1 cellular context compared by ENCODE assay signal in the genomic region with DNA sequence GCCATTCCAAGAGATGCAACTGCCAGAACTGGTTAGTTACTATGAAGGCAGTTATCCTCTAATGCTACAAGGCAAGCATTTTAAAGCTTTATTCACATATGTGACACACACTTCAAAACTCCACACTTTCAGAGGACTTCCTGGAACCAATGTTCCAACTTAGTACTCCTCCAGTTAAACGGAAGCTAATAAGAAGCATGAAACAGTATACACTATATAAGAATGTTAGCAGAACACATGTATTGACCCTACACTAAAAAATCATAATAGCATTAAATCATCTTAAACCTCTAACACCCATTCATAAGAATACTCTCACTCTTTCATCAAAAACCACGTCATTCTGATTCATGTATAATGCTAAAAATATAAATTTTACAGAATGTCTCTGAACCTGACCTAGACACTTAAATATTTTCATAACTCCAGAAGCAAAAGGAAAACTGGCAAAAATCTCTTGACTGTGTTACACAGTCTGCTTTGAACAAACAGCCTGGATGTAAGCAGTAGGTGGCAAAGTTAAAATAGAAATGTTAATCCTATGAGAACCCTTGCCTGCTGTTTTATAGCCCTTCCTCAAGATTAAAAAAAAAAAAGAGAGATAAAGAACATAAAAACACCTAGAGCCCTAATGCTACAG.
TF ChIP-seq lines count a peak whose summit lies in the region.

No MANE protein-coding gene starts in this region.

TF ChIP-seq in HEK293, 187 proteins besides CTCF, POLR2A, EP300 and RAD21 (continued from another document):
- TF ChIP-seq ZBTB8A (tag by site-specific recombination; IDR thresholded peaks at IDR 0.05) (0 out of 2 replicates have a peak, but pooled peaks have one; percentile 23), ZNF629 (tag by site-specific recombination; IDR thresholded peaks at IDR 0.05) (peak; percentile 26; the same call in 1 of the 2 replicates), ZNF18 (tag by site-specific recombination; IDR thresholded peaks at IDR 0.05) (0 out of 2 replicates have a peak, but pooled peaks have one; percentile 13), BCL11B (tag by site-specific recombination; IDR thresholded peaks at IDR 0.05; ENCODE audit: low read depth) (peak; percentile 84), GLIS1 (tag by site-specific recombination; IDR thresholded peaks at IDR 0.05) (peak; percentile 21; the same call in 1 of the 2 replicates), OSR2 (tag by site-specific recombination; IDR thresholded peaks at IDR 0.05) (peak; percentile 83), ZNF280C (tag by site-specific recombination; IDR thresholded peaks at IDR 0.05) (no peak), HOXD13 (CRISPR knock-in tag; IDR thresholded peaks at IDR 0.05; ENCODE audit: borderline replicate concordance) (0 out of 2 replicates have a peak, but pooled peaks have one; percentile 44), ZNF416 (tag by site-specific recombination; IDR thresholded peaks at IDR 0.05) (no peak), ZNF76 (tag by site-specific recombination; IDR thresholded peaks at IDR 0.05; ENCODE audit: borderline replicate concordance, low read depth) (no peak), ZNF701 (tag by site-specific recombination; IDR thresholded peaks at IDR 0.05) (no peak), ZNF324 (tag by site-specific recombination; IDR thresholded peaks at IDR 0.05) (no peak), ZBTB11 (tag by site-specific recombination; conservative IDR thresholded peaks at IDR 0.05; ENCODE audit: low read depth) (no peak), ZNF843 (tag by site-specific recombination; IDR thresholded peaks at IDR 0.05) (peak; percentile 90), ZNF37A (tag by site-specific recombination; IDR thresholded peaks at IDR 0.05) (no peak), INSM2 (tag by site-specific recombination; IDR thresholded peaks at IDR 0.05) (no peak), GLI2 (tag by site-specific recombination; IDR thresholded peaks at IDR 0.05; ENCODE audit: borderline replicate concordance, low read depth) (0 out of 2 replicates have a peak, but pooled peaks have one; percentile 32), ZNF184 (tag by site-specific recombination; IDR thresholded peaks at IDR 0.05) (peak; percentile 78; the same call in 1 of the 2 replicates), ZNF529 (tag by site-specific recombination; IDR thresholded peaks at IDR 0.05; ENCODE audit: insufficient replicate concordance) (no peak), FEZF1 (tag by site-specific recombination; IDR thresholded peaks at IDR 0.05) (peak; percentile 88), ZNF561 (tag by site-specific recombination; IDR thresholded peaks at IDR 0.05; ENCODE audit: borderline replicate concordance) (0 out of 2 replicates have a peak, but pooled peaks have one; percentile 41), ZNF202 (tag by site-specific recombination; IDR thresholded peaks at IDR 0.05; ENCODE audit: borderline replicate concordance) (no peak)
- TF ChIP-seq, protein P1, sequence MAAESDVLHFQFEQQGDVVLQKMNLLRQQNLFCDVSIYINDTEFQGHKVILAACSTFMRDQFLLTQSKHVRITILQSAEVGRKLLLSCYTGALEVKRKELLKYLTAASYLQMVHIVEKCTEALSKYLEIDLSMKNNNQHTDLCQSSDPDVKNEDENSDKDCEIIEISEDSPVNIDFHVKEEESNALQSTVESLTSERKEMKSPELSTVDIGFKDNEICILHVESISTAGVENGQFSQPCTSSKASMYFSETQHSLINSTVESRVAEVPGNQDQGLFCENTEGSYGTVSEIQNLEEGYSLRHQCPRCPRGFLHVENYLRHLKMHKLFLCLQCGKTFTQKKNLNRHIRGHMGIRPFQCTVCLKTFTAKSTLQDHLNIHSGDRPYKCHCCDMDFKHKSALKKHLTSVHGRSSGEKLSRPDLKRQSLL (tag by site-specific recombination; IDR thresholded peaks at IDR 0.05), result peak; percentile 93
- TF ChIP-seq, protein P2, sequence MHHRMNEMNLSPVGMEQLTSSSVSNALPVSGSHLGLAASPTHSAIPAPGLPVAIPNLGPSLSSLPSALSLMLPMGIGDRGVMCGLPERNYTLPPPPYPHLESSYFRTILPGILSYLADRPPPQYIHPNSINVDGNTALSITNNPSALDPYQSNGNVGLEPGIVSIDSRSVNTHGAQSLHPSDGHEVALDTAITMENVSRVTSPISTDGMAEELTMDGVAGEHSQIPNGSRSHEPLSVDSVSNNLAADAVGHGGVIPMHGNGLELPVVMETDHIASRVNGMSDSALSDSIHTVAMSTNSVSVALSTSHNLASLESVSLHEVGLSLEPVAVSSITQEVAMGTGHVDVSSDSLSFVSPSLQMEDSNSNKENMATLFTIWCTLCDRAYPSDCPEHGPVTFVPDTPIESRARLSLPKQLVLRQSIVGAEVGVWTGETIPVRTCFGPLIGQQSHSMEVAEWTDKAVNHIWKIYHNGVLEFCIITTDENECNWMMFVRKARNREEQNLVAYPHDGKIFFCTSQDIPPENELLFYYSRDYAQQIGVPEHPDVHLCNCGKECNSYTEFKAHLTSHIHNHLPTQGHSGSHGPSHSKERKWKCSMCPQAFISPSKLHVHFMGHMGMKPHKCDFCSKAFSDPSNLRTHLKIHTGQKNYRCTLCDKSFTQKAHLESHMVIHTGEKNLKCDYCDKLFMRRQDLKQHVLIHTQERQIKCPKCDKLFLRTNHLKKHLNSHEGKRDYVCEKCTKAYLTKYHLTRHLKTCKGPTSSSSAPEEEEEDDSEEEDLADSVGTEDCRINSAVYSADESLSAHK (tag by site-specific recombination; IDR thresholded peaks at IDR 0.05), result peak; percentile 67
- TF ChIP-seq, protein P3, sequence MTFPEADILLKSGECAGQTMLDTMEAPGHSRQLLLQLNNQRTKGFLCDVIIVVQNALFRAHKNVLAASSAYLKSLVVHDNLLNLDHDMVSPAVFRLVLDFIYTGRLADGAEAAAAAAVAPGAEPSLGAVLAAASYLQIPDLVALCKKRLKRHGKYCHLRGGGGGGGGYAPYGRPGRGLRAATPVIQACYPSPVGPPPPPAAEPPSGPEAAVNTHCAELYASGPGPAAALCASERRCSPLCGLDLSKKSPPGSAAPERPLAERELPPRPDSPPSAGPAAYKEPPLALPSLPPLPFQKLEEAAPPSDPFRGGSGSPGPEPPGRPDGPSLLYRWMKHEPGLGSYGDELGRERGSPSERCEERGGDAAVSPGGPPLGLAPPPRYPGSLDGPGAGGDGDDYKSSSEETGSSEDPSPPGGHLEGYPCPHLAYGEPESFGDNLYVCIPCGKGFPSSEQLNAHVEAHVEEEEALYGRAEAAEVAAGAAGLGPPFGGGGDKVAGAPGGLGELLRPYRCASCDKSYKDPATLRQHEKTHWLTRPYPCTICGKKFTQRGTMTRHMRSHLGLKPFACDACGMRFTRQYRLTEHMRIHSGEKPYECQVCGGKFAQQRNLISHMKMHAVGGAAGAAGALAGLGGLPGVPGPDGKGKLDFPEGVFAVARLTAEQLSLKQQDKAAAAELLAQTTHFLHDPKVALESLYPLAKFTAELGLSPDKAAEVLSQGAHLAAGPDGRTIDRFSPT (tag by site-specific recombination; IDR thresholded peaks at IDR 0.05), result peak; percentile 21; the same call in 1 of the 2 replicates
- TF ChIP-seq, protein P4, sequence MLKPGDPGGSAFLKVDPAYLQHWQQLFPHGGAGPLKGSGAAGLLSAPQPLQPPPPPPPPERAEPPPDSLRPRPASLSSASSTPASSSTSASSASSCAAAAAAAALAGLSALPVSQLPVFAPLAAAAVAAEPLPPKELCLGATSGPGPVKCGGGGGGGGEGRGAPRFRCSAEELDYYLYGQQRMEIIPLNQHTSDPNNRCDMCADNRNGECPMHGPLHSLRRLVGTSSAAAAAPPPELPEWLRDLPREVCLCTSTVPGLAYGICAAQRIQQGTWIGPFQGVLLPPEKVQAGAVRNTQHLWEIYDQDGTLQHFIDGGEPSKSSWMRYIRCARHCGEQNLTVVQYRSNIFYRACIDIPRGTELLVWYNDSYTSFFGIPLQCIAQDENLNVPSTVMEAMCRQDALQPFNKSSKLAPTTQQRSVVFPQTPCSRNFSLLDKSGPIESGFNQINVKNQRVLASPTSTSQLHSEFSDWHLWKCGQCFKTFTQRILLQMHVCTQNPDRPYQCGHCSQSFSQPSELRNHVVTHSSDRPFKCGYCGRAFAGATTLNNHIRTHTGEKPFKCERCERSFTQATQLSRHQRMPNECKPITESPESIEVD (tag by site-specific recombination; IDR thresholded peaks at IDR 0.05), result peak; percentile 96
